Comparison of ENCODE assay signal across 2 cellular contexts in genomic region chr10:78178940-78179339, GRCh38.
TF ChIP-seq lines count a peak whose summit lies in the region.

No MANE protein-coding gene starts in this region.

TF ChIP-seq in HepG2, 621 proteins besides CTCF, POLR2A, EP300 and RAD21 (continued from another document):
- no peak for TF ChIP-seq ZHX1 (CRISPR knock-in tag; IDR thresholded peaks at IDR 0.05; ENCODE audit: low read depth)
- no peak for TF ChIP-seq ZNF570 (CRISPR knock-in tag; IDR thresholded peaks at IDR 0.05; ENCODE audit: borderline replicate concordance)
- no peak for TF ChIP-seq ZNF558 (CRISPR knock-in tag; IDR thresholded peaks at IDR 0.05; ENCODE audit: borderline replicate concordance)
- TF ChIP-seq ZFAT (CRISPR knock-in tag; conservative IDR thresholded peaks at IDR 0.05): no peak
- no peak for TF ChIP-seq SNAPC2 (CRISPR knock-in tag; IDR thresholded peaks at IDR 0.05)
- no peak for TF ChIP-seq ESRRA (CRISPR knock-in tag; IDR thresholded peaks at IDR 0.05; ENCODE audit: low read depth)

TF ChIP-seq in K562, 482 proteins besides CTCF, POLR2A, EP300 and RAD21 (continued from another document):
- TF ChIP-seq RBM25 (IDR thresholded peaks at IDR 0.05; ENCODE audit: low read depth, low read length, severe bottlenecking) (peak; percentile 10), SAP30 (IDR thresholded peaks at IDR 0.05; ENCODE audit: borderline replicate concordance, insufficient read depth, low read depth, low read length, poor library complexity, severe bottlenecking) (no peak), TEAD1 (CRISPR knock-in tag; IDR thresholded peaks at IDR 0.05) (no peak), TAF7 (tag; IDR thresholded peaks at IDR 0.05) (no peak), ZBTB11 (CRISPR knock-in tag; IDR thresholded peaks at IDR 0.05) (no peak), MBD1 (CRISPR knock-in tag; IDR thresholded peaks at IDR 0.05) (no peak)
